In the genomic region with DNA sequence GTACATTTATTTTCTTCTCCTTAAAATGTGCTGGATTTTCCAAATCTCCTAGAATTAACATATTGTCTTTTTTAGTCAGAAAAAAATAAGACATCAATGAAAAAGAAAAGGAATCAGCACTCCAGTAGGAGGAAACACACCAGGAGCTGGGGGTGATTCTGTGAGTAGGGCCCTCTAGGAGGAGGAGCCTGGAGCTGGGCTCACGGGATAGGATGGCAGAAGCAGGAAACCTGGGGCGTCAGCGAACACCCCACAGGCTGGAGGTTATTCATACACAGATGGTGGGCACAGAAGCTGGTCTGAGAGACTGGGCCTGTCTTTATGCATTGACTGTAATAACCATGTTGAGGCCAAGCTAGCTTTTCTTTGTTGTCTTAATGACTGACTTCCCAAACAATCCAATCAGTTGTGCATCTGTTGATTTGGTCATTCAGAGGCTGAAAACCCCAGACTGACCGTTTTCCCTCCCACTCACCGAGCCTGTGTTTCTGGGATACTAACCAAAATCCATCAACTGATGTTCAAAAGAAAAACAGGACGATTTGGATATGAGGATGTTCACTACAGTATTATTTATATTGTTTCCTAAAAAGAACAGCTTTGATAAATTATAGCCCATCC, we compare ENCODE assay signal across 20 cellular contexts. TPM values are rescaled to one million over a fixed set of nuclear protein-coding genes. Genes with fewer than 3 reads are reported as not detected.
"Had no signal": no experiment of that assay in that cellular context is flagged by ENCODE, and none has a peak within 500 bp of the region (broad histone marks: within the 10 kb centered on the region; RNA-seq: fewer than 3 reads in every experiment).

No MANE protein-coding gene starts in this region.

- H3K4me3 ChIP-seq: left lung, ovary, sigmoid colon, testis had no signal

- ATAC-seq: esophagus mucosa; foreskin keratinocyte; left lung; natural killer cell treated with Interleukin-12 subunit alpha and Interleukin-12 subunit beta and Interleukin-15 and Interleukin-18, amount 100 ng/mL, for 72 hours; stimulated activated naive CD8-positive, alpha-beta T cell treated with anti-CD3 and anti-CD28 coated beads, Interleukin-15, Interleukin-2, amounts not matched to agents 100 U/mL and 50 U/mL, for 24 hours had no signal

- DNase-seq: activated CD4-positive, alpha-beta memory T cell treated with anti-CD3 and anti-CD28 coated beads, Interleukin-2, amount 10 ng/mL, durations not matched to agents 7 days and 5 days; activated CD4-positive, CD25-positive, alpha-beta regulatory T cell treated with anti-CD3 and anti-CD28 coated beads, Interleukin-2, amount 50 U/mL, for 72 hours; activated gamma-delta T cell; activated T-cell treated with anti-CD3 and anti-CD28 coated beads, Interleukin-2, amount 50 U/mL, for 48 hours; cerebellar nuclear complex; foreskin keratinocyte; head of caudate nucleus; islet precursor cell; left lung; ovary; sigmoid colon; stimulated activated CD4-positive, alpha-beta T cell treated with anti-CD3 and anti-CD28 coated beads, Interleukin-12 subunit alpha, Interleukin-12 subunit beta, amount 100 ng/mL, for 4 hours; stimulated activated naive CD8-positive, alpha-beta T cell treated with anti-CD3 and anti-CD28 coated beads, Interleukin-15, Interleukin-2, amounts not matched to agents 100 U/mL and 50 U/mL, for 24 hours; testis had no signal

- H3K27me3 ChIP-seq: ovary, sigmoid colon, testis had no signal

- H3K9me3 Mint-ChIP-seq: activated CD4-positive, alpha-beta memory T cell treated with anti-CD3 and anti-CD28 coated beads, Interleukin-2, amount 10 ng/mL, durations not matched to agents 7 days and 5 days; dendritic cell treated with granulocyte-macrophage colony-stimulating factor and Interleukin-4, amounts not matched to agents 40 ng/mL and 50 ng/mL, for 4 days; natural killer cell treated with Interleukin-12 subunit alpha and Interleukin-12 subunit beta and Interleukin-15 and Interleukin-18, amount 100 ng/mL, for 72 hours; T-helper 2 cell treated with Interferon-gamma antibody and Interleukin-4, amounts not matched to agents 5 μg/mL and 100 μg/mL, for 36 hours had no signal

- H3K27ac Mint-ChIP-seq: activated CD4-positive, alpha-beta memory T cell treated with anti-CD3 and anti-CD28 coated beads, Interleukin-2, amount 10 ng/mL, durations not matched to agents 7 days and 5 days; activated naive CD8-positive, alpha-beta T cell; dendritic cell treated with granulocyte-macrophage colony-stimulating factor and Interleukin-4, amounts not matched to agents 40 ng/mL and 50 ng/mL, for 4 days; memory B cell; T-helper 2 cell treated with Interferon-gamma antibody and Interleukin-4, amounts not matched to agents 5 μg/mL and 100 μg/mL, for 36 hours had no signal

- H3K4me1 ChIP-seq: foreskin keratinocyte, sigmoid colon had no signal

- H3K36me3 Mint-ChIP-seq: activated naive CD8-positive, alpha-beta T cell; memory B cell; natural killer cell treated with Interleukin-12 subunit alpha and Interleukin-12 subunit beta and Interleukin-15 and Interleukin-18, amount 100 ng/mL, for 72 hours had no signal

- H3K27ac ChIP-seq: foreskin keratinocyte, left lung, ovary, sigmoid colon had no signal

- H3K9me3 ChIP-seq: left lung, ovary, sigmoid colon, testis had no signal

- H3K4me3 Mint-ChIP-seq: activated CD4-positive, alpha-beta memory T cell treated with anti-CD3 and anti-CD28 coated beads, Interleukin-2, amount 10 ng/mL, durations not matched to agents 7 days and 5 days; activated naive CD8-positive, alpha-beta T cell; dendritic cell treated with granulocyte-macrophage colony-stimulating factor and Interleukin-4, amounts not matched to agents 40 ng/mL and 50 ng/mL, for 4 days; memory B cell; natural killer cell treated with Interleukin-12 subunit alpha and Interleukin-12 subunit beta and Interleukin-15 and Interleukin-18, amount 100 ng/mL, for 72 hours; T-helper 2 cell treated with Interferon-gamma antibody and Interleukin-4, amounts not matched to agents 5 μg/mL and 100 μg/mL, for 36 hours had no signal

- H3K36me3 ChIP-seq: left lung, ovary, sigmoid colon had no signal

RNA-seq across cellular contexts. Expression of a gene that starts 53.1 kb away (rescaled TPM):
- total RNA-seq: foreskin keratinocyte had no signal
